In genomic region chr17:43545383-43545632, GRCh38 we compare ENCODE assay signal across 8 cellular contexts. TPM values are rescaled to one million over a fixed set of nuclear protein-coding genes. Genes with fewer than 3 reads are reported as not detected.
DNase-seq lines count a peak whose midpoint lies in the region; ATAC-seq and TF ChIP-seq lines count a peak whose summit lies in the region.

No MANE protein-coding gene starts in this region.

- CTCF ChIA-PET in GM10248 (lab: Yijun Ruan, JAX): no interaction called here

- no peaks in the 10 kb centered on the region for H3K27me3 ChIP-seq in ascending aorta

- H3K27ac ChIP-seq in ascending aorta: no peak overlapping the region

- H3K27me3 Mint-ChIP-seq in immature natural killer cell (ENCODE audit: low read depth in 3 of 3): peaks cover 7 to 28% (median 24%) of the 10 kb centered on the region in 3 donors
- H3K27me3 Mint-ChIP-seq in stimulated activated naive B cell treated with anti-CD40 and anti-IgM and Interleukin-4, amounts not matched to agents 10 μg/mL and 1 μg/mL and 100 μg/mL, for 72 hours: peaks cover 51 to 76% of the 10 kb centered on the region in 2 donors

- intact Hi-C loops in ascending aorta (cut with DNase I): no loop called here

- DNase-seq in GM10248 (ENCODE audit: extremely low spot score): peak; percentile 63
- DNase-seq in M059J (ENCODE audit: low read depth): peak; percentile 48
- no peak for DNase-seq in ascending aorta (ENCODE audit: low spot score in 2 of 2)
- peak in 2 of 3 donors; percentile 3 to 11 for DNase-seq in immature natural killer cell
- DNase-seq in stimulated activated naive B cell treated with anti-CD40 and anti-IgM and Interleukin-4, amounts not matched to agents 10 μg/mL and 1 μg/mL and 100 μg/mL, for 72 hours: no peak
- DNase-seq in NCI-H128 (lab: John Stamatoyannopoulos, UW; ENCODE audit: unreplicated experiment): no peak
- no peak for DNase-seq in hypothalamus (lab: John Stamatoyannopoulos, UW)

- peak; percentile 11 to 15 for ATAC-seq in stimulated activated naive B cell treated with anti-CD40 and anti-IgM and Interleukin-4, amounts not matched to agents 10 μg/mL and 1 μg/mL and 100 μg/mL, for 72 hours (replicated peaks)
- no peak for ATAC-seq in GM21723 (IDR thresholded peaks at IDR 0.05; ENCODE audit: unreplicated experiment)

- POLR2A ChIA-PET in GM10248 (lab: Yijun Ruan, JAX): interaction anchor here (0.6 to 0.7 kb wide), 2 partner anchors 166 to 188 kb away, joined by 3 read pairs; no protein-coding TSS in a partner anchor

- no peaks in the 10 kb centered on the region for H3K36me3 ChIP-seq in ascending aorta

- peaks cover 20 to 24% of the 10 kb centered on the region in 2 donors for H3K4me1 Mint-ChIP-seq in immature natural killer cell
- H3K4me1 Mint-ChIP-seq in stimulated activated naive B cell treated with anti-CD40 and anti-IgM and Interleukin-4, amounts not matched to agents 10 μg/mL and 1 μg/mL and 100 μg/mL, for 72 hours: peaks cover 14 to 24% of the 10 kb centered on the region in 2 donors

- no peaks in the 10 kb centered on the region for H3K9me3 Mint-ChIP-seq in immature natural killer cell
- H3K9me3 Mint-ChIP-seq in stimulated activated naive B cell treated with anti-CD40 and anti-IgM and Interleukin-4, amounts not matched to agents 10 μg/mL and 1 μg/mL and 100 μg/mL, for 72 hours: no peaks in the 10 kb centered on the region

- H3K9me3 ChIP-seq in ascending aorta: no peaks in the 10 kb centered on the region

- TF ChIP-seq CTCF in GM10248 (IDR thresholded peaks at IDR 0.05; ENCODE audit: control extremely low read depth, extremely low read depth, low read depth, missing control alignments) (no peak), ascending aorta (IDR thresholded peaks at IDR 0.05) (no peak)

- H3K4me3 ChIP-seq in ascending aorta: peak overlapping the region; percentile 74 to 78

- H3K27ac Mint-ChIP-seq in immature natural killer cell: no peak overlapping the region
- peak overlapping the region; percentile 67 for H3K27ac Mint-ChIP-seq in stimulated activated naive B cell treated with anti-CD40 and anti-IgM and Interleukin-4, amounts not matched to agents 10 μg/mL and 1 μg/mL and 100 μg/mL, for 72 hours

- H3K4me3 Mint-ChIP-seq in immature natural killer cell: peak overlapping the region; percentile 67 to 88 (median 83)
- H3K4me3 Mint-ChIP-seq in stimulated activated naive B cell treated with anti-CD40 and anti-IgM and Interleukin-4, amounts not matched to agents 10 μg/mL and 1 μg/mL and 100 μg/mL, for 72 hours: peak overlapping the region; percentile 88 to 89

- no peaks in the 10 kb centered on the region for H3K36me3 Mint-ChIP-seq in immature natural killer cell
- H3K36me3 Mint-ChIP-seq in stimulated activated naive B cell treated with anti-CD40 and anti-IgM and Interleukin-4, amounts not matched to agents 10 μg/mL and 1 μg/mL and 100 μg/mL, for 72 hours: peaks cover 0 to 4% of the 10 kb centered on the region in 2 donors

- peaks cover 2 to 6% of the 10 kb centered on the region in 2 donors for H3K4me1 ChIP-seq in ascending aorta

RNA-seq across cellular contexts. Expression of gene ETV4, which starts 0.8 kb away (rescaled TPM):
- total RNA-seq in M059J (2014; rRNA removed; shearing (Covaris generic)): 4.2 and 6.9 TPM in 2 replicates
- total RNA-seq in ascending aorta: not detected
- polyA plus RNA-seq in immature natural killer cell: not detected

Comparison
In these comparisons a context has a peak if more than half of its experiments do, and no peak if none do; other contexts are left out.
1. DNase-seq: peak in GM10248 (single experiment), M059J (single experiment) and immature natural killer cell (2 of 3); none in ascending aorta (0 of 2), stimulated activated naive B cell treated with anti-CD40 and anti-IgM and Interleukin-4, amounts not matched to agents 10 μg/mL and 1 μg/mL and 100 μg/mL, for 72 hours (single experiment), NCI-H128 (single experiment) and hypothalamus (0 of 51).